Comparison of ENCODE assay signal across 10 cellular contexts in genomic region chr1:235304549-235305451, GRCh38. TPM values are rescaled to one million over a fixed set of nuclear protein-coding genes. Genes with fewer than 3 reads are reported as not detected.
DNase-seq lines count a peak whose midpoint lies in the region; ATAC-seq and TF ChIP-seq lines count a peak whose summit lies in the region.
"Had no signal": no experiment of that assay in that cellular context is flagged by ENCODE, and none has a peak within 500 bp of the region (broad histone marks: within the 10 kb centered on the region; RNA-seq: fewer than 3 reads in every experiment).

No MANE protein-coding gene starts in this region.

- CTCF ChIA-PET in activated CD4-positive, alpha-beta T cell treated with anti-CD3 and anti-CD28 coated beads for 36 hours (lab: Charles Lee) = interaction anchor here (1.0 to 2.2 kb wide), 6 partner anchors 10 to 110 kb away, joined by 3 to 13 read pairs (median 4); no protein-coding TSS in a partner anchor
- CTCF ChIA-PET in PC-9 (lab: Charles Lee) = no interaction called here

- H3K9me3 Mint-ChIP-seq in activated CD4-positive, alpha-beta T cell treated with anti-CD3 and anti-CD28 coated beads for 36 hours (ENCODE audit: low read depth) = no peaks in the 10 kb centered on the region
- no peaks in the 10 kb centered on the region for H3K9me3 Mint-ChIP-seq in chondrocyte (ENCODE audit: low read depth)
- no peaks in the 10 kb centered on the region for H3K9me3 Mint-ChIP-seq in progenitor cell of endocrine pancreas (ENCODE audit: low read depth)

- H3K27me3 ChIP-seq in PC-9 (ENCODE audit: insufficient read depth, low read depth) = no peaks in the 10 kb centered on the region
- H3K27me3 ChIP-seq: gastroesophageal sphincter had no signal

- no peak overlapping the region for H2AFZ ChIP-seq in PC-9

- H3K27ac ChIP-seq in PC-9 = peak overlapping the region; percentile 19; the same call in 1 of the 2 replicates

- no peaks in the 10 kb centered on the region for H3K36me3 ChIP-seq in PC-9 (ENCODE audit: low read depth)
- H3K36me3 ChIP-seq: gastroesophageal sphincter had no signal

- TF ChIP-seq CTCF in PC-9 (conservative IDR thresholded peaks at IDR 0.05) = no peak
- TF ChIP-seq CTCF in chondrocyte (IDR thresholded peaks at IDR 0.05) = no peak
- TF ChIP-seq CTCF in progenitor cell of endocrine pancreas (IDR thresholded peaks at IDR 0.05; ENCODE audit: unreplicated experiment) = no peak

- H3K4me1 ChIP-seq in PC-9 (replicated peaks; ENCODE audit: insufficient read depth) = no peaks in the 10 kb centered on the region

- BruUV-seq in PC-9 (replicated peaks; lab: Mats Ljungman, UMichigan) = no TSS peak

- H3K36me3 Mint-ChIP-seq in activated CD4-positive, alpha-beta T cell treated with anti-CD3 and anti-CD28 coated beads for 36 hours (ENCODE audit: low read depth) = peaks cover 10% of the 10 kb centered on the region
- H3K36me3 Mint-ChIP-seq in chondrocyte (ENCODE audit: low read depth) = no peaks in the 10 kb centered on the region
- peaks cover 13% of the 10 kb centered on the region for H3K36me3 Mint-ChIP-seq in progenitor cell of endocrine pancreas (ENCODE audit: insufficient read depth)

- ATAC-seq in activated CD4-positive, alpha-beta T cell treated with anti-CD3 and anti-CD28 coated beads for 36 hours = peak; percentile 76
- ATAC-seq: gastroesophageal sphincter had no signal

- peaks cover 55% of the 10 kb centered on the region for H4K20me1 ChIP-seq in PC-9 (ENCODE audit: insufficient read depth)

- no peak overlapping the region for H3K4me3 ChIP-seq in PC-9
- H3K4me3 ChIP-seq: gastroesophageal sphincter had no signal

- peaks cover 57% of the 10 kb centered on the region for H3K4me1 Mint-ChIP-seq in activated CD4-positive, alpha-beta T cell treated with anti-CD3 and anti-CD28 coated beads for 36 hours
- H3K4me1 Mint-ChIP-seq in chondrocyte (ENCODE audit: low read depth) = peaks cover 17% of the 10 kb centered on the region
- H3K4me1 Mint-ChIP-seq in progenitor cell of endocrine pancreas (ENCODE audit: low read depth) = peaks cover 17% of the 10 kb centered on the region

- no peak overlapping the region for H3K4me2 ChIP-seq in PC-9

- peaks cover 8% of the 10 kb centered on the region; the same call in 1 of the 2 replicates for H3F3A ChIP-seq in PC-9 (ENCODE audit: insufficient read depth, low read depth)

- intact Hi-C loops in activated CD4-positive, alpha-beta T cell treated with anti-CD3 and anti-CD28 coated beads for 36 hours (cut with DNase I, micrococcal nuclease) = no loop called here
- intact Hi-C loops in PC-9 (cut with micrococcal nuclease; ENCODE audit: unreplicated experiment) = no loop called here

- POLR2A ChIA-PET in activated CD4-positive, alpha-beta T cell treated with anti-CD3 and anti-CD28 coated beads for 36 hours (lab: Charles Lee) = interaction anchor here (0.6 to 0.7 kb wide), 2 partner anchors 9 to 24 kb away, joined by 3 read pairs; partner anchors contain the start of gene GGPS1
- POLR2A ChIA-PET in PC-9 (lab: Charles Lee; ENCODE audit: unreplicated experiment) = no interaction called here

- no peaks in the 10 kb centered on the region for H3K27me3 Mint-ChIP-seq in activated CD4-positive, alpha-beta T cell treated with anti-CD3 and anti-CD28 coated beads for 36 hours
- H3K27me3 Mint-ChIP-seq in chondrocyte (ENCODE audit: low read depth) = no peaks in the 10 kb centered on the region
- no peaks in the 10 kb centered on the region for H3K27me3 Mint-ChIP-seq in progenitor cell of endocrine pancreas

- DNase-seq in activated CD4-positive, alpha-beta T cell treated with anti-CD3 and anti-CD28 coated beads for 36 hours = peak; percentile 33
- no peak for DNase-seq in activated CD4-positive, alpha-beta T cell treated with anti-CD3 and anti-CD28 coated beads, Interleukin-2, amount 50 U/mL, for 48 hours
- DNase-seq in PC-9 = no peak
- no peak for DNase-seq in chondrocyte (ENCODE audit: low spot score)
- DNase-seq in progenitor cell of endocrine pancreas (ENCODE audit: low spot score, unreplicated experiment) = no peak
- no peak for DNase-seq in NOMO-1 (lab: John Stamatoyannopoulos, UW; ENCODE audit: unreplicated experiment in 2 of 2)
- DNase-seq in SKM-1 treated with dmso at 0.1 percent for 144 hours (lab: John Stamatoyannopoulos, UW; ENCODE audit: unreplicated experiment) = no peak
- DNase-seq in effector CD8-positive, alpha-beta T cell (lab: John Stamatoyannopoulos, UW) = no peak
- DNase-seq: activated CD4-positive, alpha-beta T cell treated with anti-CD3 and anti-CD28 coated beads for 1 hour had no signal

- peak overlapping the region; percentile 93 for H3K27ac Mint-ChIP-seq in activated CD4-positive, alpha-beta T cell treated with anti-CD3 and anti-CD28 coated beads for 36 hours
- H3K27ac Mint-ChIP-seq in chondrocyte (ENCODE audit: unreplicated experiment) = peak overlapping the region; percentile 58
- peak overlapping the region; percentile 90 for H3K27ac Mint-ChIP-seq in progenitor cell of endocrine pancreas

- H3K9me3 ChIP-seq in PC-9 (ENCODE audit: insufficient read depth, low read depth) = no peaks in the 10 kb centered on the region
- H3K9me3 ChIP-seq: gastroesophageal sphincter had no signal

- H3K4me3 Mint-ChIP-seq in activated CD4-positive, alpha-beta T cell treated with anti-CD3 and anti-CD28 coated beads for 36 hours = peak overlapping the region; percentile 52
- H3K4me3 Mint-ChIP-seq in chondrocyte (ENCODE audit: unreplicated experiment) (no peak overlapping the region), progenitor cell of endocrine pancreas (ENCODE audit: low read depth) (no peak overlapping the region)

- H3K79me2 ChIP-seq in PC-9 (ENCODE audit: low read depth) = peaks cover 85% of the 10 kb centered on the region

- H3K9me2 ChIP-seq in PC-9 (ENCODE audit: insufficient read depth) = no peaks in the 10 kb centered on the region

RNA-seq across cellular contexts. Expression of gene ARID4B, which starts 23.2 kb away (rescaled TPM):
- 10 to 100 TPM; 38.6 to 42.9 TPM for total RNA-seq in activated CD4-positive, alpha-beta T cell treated with anti-CD3 and anti-CD28 coated beads for 36 hours
- total RNA-seq in PC-9 (2021) (42.6 and 47.1 TPM in 2 replicates), chondrocyte (26.5 to 33.5 TPM (median 26.5 TPM) in 3 replicates), progenitor cell of endocrine pancreas (66.5 and 68.8 TPM in 2 replicates)

RNA-seq across cellular contexts. Expression of gene GGPS1, which starts 23.6 kb away (rescaled TPM):
- total RNA-seq in activated CD4-positive, alpha-beta T cell treated with anti-CD3 and anti-CD28 coated beads for 36 hours = 10 to 100 TPM; 35.6 to 37.4 TPM
- total RNA-seq in PC-9 (2021) = 47.4 and 61.7 TPM in 2 replicates
- 39.1 to 44.5 TPM (median 39.4 TPM) in 3 replicates for total RNA-seq in chondrocyte
- 43.3 and 50.6 TPM in 2 replicates for total RNA-seq in progenitor cell of endocrine pancreas
